ENCODE assay signal across 9 cellular contexts in genomic region chr6:74482180-74482579, GRCh38.
"Had no signal": no experiment of that assay in that cellular context is flagged by ENCODE, and none has a peak within 500 bp of the region (broad histone marks: within the 10 kb centered on the region; RNA-seq: fewer than 3 reads in every experiment).

No MANE protein-coding gene starts in this region.

- H3K4me3 ChIP-seq: GM23338, K562 had no signal

- H3K9me3 Mint-ChIP-seq: GM23338, H9 had no signal

- H3K27ac Mint-ChIP-seq: GM23338, H9 had no signal

- H3K4me3 Mint-ChIP-seq: GM23338, H9 had no signal

- ATAC-seq: GM23338, K562 had no signal

- DNase-seq: H9, HCEC 1CT, IMR-90, KG1 had no signal

- FAIRE-seq: H1, H54, HTR-8/SVneo, K562 had no signal
